ENCODE assay signal across 9 cellular contexts in genomic region chr1:157773723-157774350, GRCh38. TPM values are rescaled to one million over a fixed set of nuclear protein-coding genes. Genes with fewer than 3 reads are reported as not detected.
DNase-seq lines count a peak whose midpoint lies in the region; ATAC-seq, FAIRE-seq and TF ChIP-seq lines count a peak whose summit lies in the region.
"Had no signal": no experiment of that assay in that cellular context is flagged by ENCODE, and none has a peak within 500 bp of the region (broad histone marks: within the 10 kb centered on the region; RNA-seq: fewer than 3 reads in every experiment).

No MANE protein-coding gene starts in this region.

- in situ Hi-C loops in G401 (cut with HindIII; ENCODE audit: low sequenced_read_pairs), result no loop called here

- TF ChIP-seq CTCF in D721Med (IDR thresholded peaks at IDR 0.05; ENCODE audit: insufficient read depth, missing control alignments) (peak; percentile 61), epithelial cell of proximal tubule (conservative IDR thresholded peaks at IDR 0.05; ENCODE audit: low read depth, low read length) (peak; percentile 40), psoas muscle (IDR thresholded peaks at IDR 0.05) (no peak)

- no peaks in the 10 kb centered on the region for H3K27me3 ChIP-seq in psoas muscle (ENCODE audit: insufficient read depth in 3 of 3, low read length in 2 of 3)

- no peaks in the 10 kb centered on the region for H3K4me1 ChIP-seq in psoas muscle

- H3K36me3 ChIP-seq in psoas muscle (ENCODE audit: insufficient read depth in 1 of 2, low read depth in 1 of 2), result no peaks in the 10 kb centered on the region

- DNase-seq in D721Med (ENCODE audit: insufficient read length, low spot score), result no peak
- peak; percentile 26 for DNase-seq in HuH-7 (ENCODE audit: low spot score)
- no peak for DNase-seq in epithelial cell of proximal tubule (ENCODE audit: low read depth)
- no peak for DNase-seq in psoas muscle
- DNase-seq in RCC 7860 (ENCODE audit: low spot score), result no peak
- no peak for DNase-seq in G401 (ENCODE audit: low spot score)

- no peak overlapping the region for H3K27ac ChIP-seq in psoas muscle

- FAIRE-seq in D721Med (lab: Jason Lieb, UNC), result no peak
- no peak for FAIRE-seq in RCC 7860 (lab: Jason Lieb, UNC)

- WGBS in psoas muscle, 3 donors, result 30 to 45% (median 35%) methylated on average over 1 of the region's 1 CpG

- intact Hi-C loops in psoas muscle (cut with DNase I), result no loop called here

- no peaks in the 10 kb centered on the region for H3K9me3 ChIP-seq in psoas muscle

- no peak overlapping the region for H3K4me3 ChIP-seq in epithelial cell of proximal tubule (ENCODE audit: low read depth, low read length)
- no peak overlapping the region for H3K4me3 ChIP-seq in psoas muscle

- peak; percentile 52 for ATAC-seq in GM19467 (IDR thresholded peaks at IDR 0.05; ENCODE audit: unreplicated experiment)
- no peak for ATAC-seq in GM21619 (IDR thresholded peaks at IDR 0.05; ENCODE audit: unreplicated experiment)
- no peak for ATAC-seq in psoas muscle
- ATAC-seq: sciatic nerve had no signal

RNA-seq across cellular contexts. Expression of gene FCRL2, which starts 3.1 kb away (rescaled TPM):
- total RNA-seq in epithelial cell of proximal tubule, result not detected in 2 replicates
- total RNA-seq in psoas muscle, result under 1 TPM in 1 of 4 donors, not detected in 3; 0.17 TPM
- under 1 TPM in 1 of 3 donors, not detected in 2; 0.03 TPM for polyA plus RNA-seq in psoas muscle
- total RNA-seq in G401 (2014; rRNA removed; shearing (Covaris generic)), result not detected in 2 replicates

RNA-seq across cellular contexts. Expression of gene FCRL1, which starts 46.1 kb away (rescaled TPM):
- total RNA-seq in epithelial cell of proximal tubule (not detected in 2 replicates), psoas muscle (under 1 TPM in 1 of 4 donors, not detected in 3; 0.40 TPM)
- polyA plus RNA-seq in psoas muscle, result under 1 TPM in 1 of 3 donors, not detected in 2; 0.03 TPM
- total RNA-seq in G401 (2014; rRNA removed; shearing (Covaris generic)), result not detected in 2 replicates
